29 cellular contexts compared by ENCODE assay signal in the genomic region with DNA sequence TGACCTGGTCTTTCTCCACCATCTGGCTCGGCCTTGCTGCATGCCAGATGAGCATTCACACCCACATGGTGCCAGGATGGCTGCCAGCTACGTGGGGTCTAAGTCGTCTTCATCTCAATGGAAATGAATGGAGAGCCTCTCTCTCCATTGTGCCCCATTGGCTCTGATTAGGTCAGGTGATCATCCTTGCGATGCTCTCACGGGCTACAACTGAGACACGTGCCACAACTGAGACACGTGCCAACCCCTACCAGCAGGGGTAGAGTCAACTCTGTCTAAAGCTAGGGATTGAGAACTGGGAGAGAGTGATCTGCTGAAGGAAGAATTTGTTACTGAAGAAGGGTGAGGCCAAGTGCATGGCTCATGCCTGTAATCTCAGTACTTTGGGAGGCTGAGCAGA.
"Had no signal": no experiment of that assay in that cellular context is flagged by ENCODE, and none has a peak within 500 bp of the region (broad histone marks: within the 10 kb centered on the region; RNA-seq: fewer than 3 reads in every experiment).

No MANE protein-coding gene starts in this region.

- H3K27me3 Mint-ChIP-seq: activated CD8-positive, alpha-beta T cell treated with anti-CD3 and anti-CD28 coated beads for 36 hours; stimulated activated naive CD8-positive, alpha-beta T cell treated with anti-CD3 and anti-CD28 coated beads, Interleukin-15, Interleukin-2, amounts not matched to agents 100 ng/mL and 50 ng/mL, for 24 hours had no signal

- H3K79me2 ChIP-seq: hepatocyte had no signal

- H3K4me2 ChIP-seq: hepatocyte had no signal

- H3K9me3 Mint-ChIP-seq: activated CD4-positive, alpha-beta T cell treated with anti-CD3 and anti-CD28 coated beads, Interleukin-2, amount 10 ng/mL, durations not matched to agents 7 days and 5 days; activated CD8-positive, alpha-beta T cell treated with anti-CD3 and anti-CD28 coated beads for 36 hours; activated naive CD8-positive, alpha-beta T cell treated with anti-CD3 and anti-CD28 coated beads, Interleukin-2, amount 50 U/mL, for 24 hours; brain; natural killer cell; stimulated activated naive CD8-positive, alpha-beta T cell treated with anti-CD3 and anti-CD28 coated beads, Interleukin-15, Interleukin-2, amounts not matched to agents 100 ng/mL and 50 ng/mL, for 24 hours had no signal

- ATAC-seq: activated CD4-positive, CD25-positive, alpha-beta regulatory T cell treated with anti-CD3 and anti-CD28 coated beads, Interleukin-2, amount 50 U/mL, for 24 hours; activated CD8-positive, alpha-beta memory T cell treated with anti-CD3 and anti-CD28 coated beads, Interleukin-2, amount 10 ng/mL, durations not matched to agents 7 days and 5 days; activated CD8-positive, alpha-beta T cell treated with anti-CD3 and anti-CD28 coated beads for 36 hours; activated naive CD8-positive, alpha-beta T cell treated with anti-CD3 and anti-CD28 coated beads, Interleukin-2, amount 50 U/mL, for 24 hours; esophagus mucosa; left ventricle myocardium superior; natural killer cell; psoas muscle; T-helper 17 cell had no signal

- H3K27ac Mint-ChIP-seq: activated CD4-positive, alpha-beta T cell treated with anti-CD3 and anti-CD28 coated beads, Interleukin-2, amount 10 ng/mL, durations not matched to agents 7 days and 5 days; activated CD8-positive, alpha-beta memory T cell treated with anti-CD3 and anti-CD28 coated beads, Interleukin-2, amount 10 ng/mL, durations not matched to agents 7 days and 5 days; activated CD8-positive, alpha-beta T cell treated with anti-CD3 and anti-CD28 coated beads for 36 hours; activated naive CD8-positive, alpha-beta T cell treated with anti-CD3 and anti-CD28 coated beads, Interleukin-2, amount 50 U/mL, for 24 hours; brain; natural killer cell; stimulated activated naive CD8-positive, alpha-beta T cell treated with anti-CD3 and anti-CD28 coated beads, Interleukin-15, Interleukin-2, amounts not matched to agents 100 ng/mL and 50 ng/mL, for 24 hours; T-helper 17 cell had no signal

- H3K4me1 ChIP-seq: psoas muscle, right atrium auricular region had no signal

- FAIRE-seq: colon, frontal cortex had no signal

- DNase-seq: activated CD4-positive, alpha-beta T cell treated with anti-CD3 and anti-CD28 coated beads, Interleukin-2, amount 10 ng/mL, durations not matched to agents 7 days and 5 days; activated CD8-positive, alpha-beta memory T cell treated with anti-CD3 and anti-CD28 coated beads, Interleukin-2, amount 10 ng/mL, durations not matched to agents 7 days and 5 days; activated CD8-positive, alpha-beta T cell treated with anti-CD3 and anti-CD28 coated beads for 36 hours; activated gamma-delta T cell; activated naive CD4-positive, alpha-beta T cell treated with anti-CD3 and anti-CD28 coated beads, Interleukin-2, amount 50 U/mL, for 16 hours; activated naive CD8-positive, alpha-beta T cell treated with anti-CD3 and anti-CD28 coated beads, Interleukin-2, amount 50 U/mL, for 24 hours; activated T-cell treated with anti-CD3 and anti-CD28 coated beads for 4 hours; central memory CD4-positive, alpha-beta T cell; effector memory CD4-positive, alpha-beta T cell; glutamatergic neuron; left ventricle myocardium superior; mammary epithelial cell; midbrain; natural killer cell; ovary; psoas muscle; stimulated activated CD4-positive, alpha-beta T cell treated with anti-CD3 and anti-CD28 coated beads, Interleukin-12 subunit alpha, Interleukin-12 subunit beta, amount 100 ng/mL, for 4 hours; stimulated activated CD4-positive, alpha-beta T cell treated with anti-CD3 and anti-CD28 coated beads, Interleukin-1b, Interleukin-23, amount 100 ng/mL, for 48 hours; substantia nigra; T-helper 17 cell; thyroid gland had no signal

- H3K36me3 Mint-ChIP-seq: activated CD8-positive, alpha-beta memory T cell treated with anti-CD3 and anti-CD28 coated beads, Interleukin-2, amount 10 ng/mL, durations not matched to agents 7 days and 5 days; brain; natural killer cell had no signal

- H3K36me3 ChIP-seq: ovary, right atrium auricular region, thyroid gland had no signal

- H3K4me1 Mint-ChIP-seq: activated CD4-positive, alpha-beta T cell treated with anti-CD3 and anti-CD28 coated beads, Interleukin-2, amount 10 ng/mL, durations not matched to agents 7 days and 5 days; activated CD8-positive, alpha-beta memory T cell treated with anti-CD3 and anti-CD28 coated beads, Interleukin-2, amount 10 ng/mL, durations not matched to agents 7 days and 5 days; natural killer cell; T-helper 17 cell had no signal

- H3K4me3 ChIP-seq: hepatocyte, ovary, psoas muscle, right atrium auricular region, thyroid gland had no signal

- H3K9me3 ChIP-seq: ovary, psoas muscle, right atrium auricular region, thyroid gland had no signal

- H3K27me3 ChIP-seq: hepatocyte, ovary, right atrium auricular region, thyroid gland had no signal

- H3K27ac ChIP-seq: hepatocyte, ovary, psoas muscle, right atrium auricular region, thyroid gland had no signal

- H3K4me3 Mint-ChIP-seq: activated CD4-positive, alpha-beta T cell treated with anti-CD3 and anti-CD28 coated beads, Interleukin-2, amount 10 ng/mL, durations not matched to agents 7 days and 5 days; activated CD8-positive, alpha-beta memory T cell treated with anti-CD3 and anti-CD28 coated beads, Interleukin-2, amount 10 ng/mL, durations not matched to agents 7 days and 5 days; activated CD8-positive, alpha-beta T cell treated with anti-CD3 and anti-CD28 coated beads for 36 hours; activated naive CD8-positive, alpha-beta T cell treated with anti-CD3 and anti-CD28 coated beads, Interleukin-2, amount 50 U/mL, for 24 hours; brain; natural killer cell; stimulated activated naive CD8-positive, alpha-beta T cell treated with anti-CD3 and anti-CD28 coated beads, Interleukin-15, Interleukin-2, amounts not matched to agents 100 ng/mL and 50 ng/mL, for 24 hours; T-helper 17 cell had no signal
